24 cellular contexts compared by ENCODE assay signal in the genomic region with DNA sequence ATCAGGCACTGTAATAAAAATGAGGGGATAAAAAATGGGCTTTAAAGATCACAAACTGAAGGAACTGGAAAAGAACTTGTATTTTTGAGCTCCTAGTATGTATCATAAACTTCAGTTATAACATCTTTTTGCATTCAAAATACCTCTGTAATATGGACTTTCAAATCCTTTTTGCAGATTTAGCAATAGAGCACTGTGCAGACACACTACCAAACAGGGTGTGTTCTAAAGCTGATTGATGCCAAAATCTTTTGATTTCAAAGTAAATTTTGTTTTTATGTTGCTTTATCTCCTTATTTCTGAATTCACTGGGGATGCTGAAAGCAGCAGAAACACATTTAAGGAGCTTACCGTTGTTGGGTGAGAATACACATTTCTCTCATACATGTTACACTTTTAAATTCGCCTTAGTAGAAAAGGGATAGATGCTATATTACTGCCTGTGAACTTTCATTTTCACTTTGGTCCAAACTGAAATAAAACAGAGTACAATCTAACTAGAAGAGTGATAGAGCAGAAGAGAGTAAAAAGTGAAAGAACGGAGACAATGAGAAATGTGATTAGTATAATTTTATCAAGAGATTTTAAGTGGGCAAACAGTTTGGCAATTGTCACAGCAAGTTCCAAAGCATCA.
DNase-seq lines count a peak whose midpoint lies in the region; ATAC-seq and TF ChIP-seq lines count a peak whose summit lies in the region.
"Had no signal": no experiment of that assay in that cellular context is flagged by ENCODE, and none has a peak within 500 bp of the region (broad histone marks: within the 10 kb centered on the region; RNA-seq: fewer than 3 reads in every experiment).

No MANE protein-coding gene starts in this region.

- H3K4me3 Mint-ChIP-seq in osteocyte (ENCODE audit: unreplicated experiment): peak overlapping the region; percentile 2
- no peak overlapping the region for H3K4me3 Mint-ChIP-seq in activated CD4-positive, alpha-beta memory T cell treated with anti-CD3 and anti-CD28 coated beads, Interleukin-2, amount 10 ng/mL, durations not matched to agents 7 days and 5 days
- H3K4me3 Mint-ChIP-seq in stimulated activated memory B cell treated with anti-CD40 and anti-IgM and Interleukin-4, amounts not matched to agents 10 μg/mL and 1 μg/mL and 100 μg/mL, for 72 hours: no peak overlapping the region
- H3K4me3 Mint-ChIP-seq: activated naive CD4-positive, alpha-beta T cell treated with anti-CD3 and anti-CD28 coated beads, Interleukin-2, amount 10 ng/mL, durations not matched to agents 7 days and 5 days; activated T-cell treated with anti-CD3 and anti-CD28 coated beads, Interleukin-2, amount 50 U/mL, for 24 hours; B cell; T-helper 1 cell treated with Interleukin-12 subunit alpha and Interleukin-12 subunit beta and Interleukin-4 antibody, amounts not matched to agents 30 μg/mL and 1 μg/mL, for 36 hours had no signal

- no peaks in the 10 kb centered on the region for H3K27me3 ChIP-seq in tibial nerve
- H3K27me3 ChIP-seq: hepatocyte, tibial artery had no signal

- no peak for TF ChIP-seq CTCF in osteocyte (IDR thresholded peaks at IDR 0.05)
- TF ChIP-seq CTCF in tibial nerve (IDR thresholded peaks at IDR 0.05): no peak

- CTCF ChIA-PET in activated CD4-positive, alpha-beta memory T cell treated with anti-CD3 and anti-CD28 coated beads, Interleukin-2, amount 10 ng/mL, durations not matched to agents 7 days and 5 days (lab: Charles Lee): no interaction called here

- TF ChIP-seq EP300 in tibial nerve (IDR thresholded peaks at IDR 0.05): no peak

- no peak overlapping the region for H3K27ac ChIP-seq in tibial nerve
- H3K27ac ChIP-seq: hepatocyte, tibial artery, WERI-Rb-1 had no signal

- H3K36me3 ChIP-seq in tibial nerve: no peaks in the 10 kb centered on the region
- H3K36me3 ChIP-seq: tibial artery, WERI-Rb-1 had no signal

- H3K36me3 Mint-ChIP-seq in osteocyte (ENCODE audit: unreplicated experiment): no peaks in the 10 kb centered on the region
- no peaks in the 10 kb centered on the region for H3K36me3 Mint-ChIP-seq in activated CD4-positive, alpha-beta memory T cell treated with anti-CD3 and anti-CD28 coated beads, Interleukin-2, amount 10 ng/mL, durations not matched to agents 7 days and 5 days (ENCODE audit: low read depth)
- H3K36me3 Mint-ChIP-seq in stimulated activated memory B cell treated with anti-CD40 and anti-IgM and Interleukin-4, amounts not matched to agents 10 μg/mL and 1 μg/mL and 100 μg/mL, for 72 hours: no peaks in the 10 kb centered on the region
- H3K36me3 Mint-ChIP-seq: activated naive CD4-positive, alpha-beta T cell treated with anti-CD3 and anti-CD28 coated beads, Interleukin-2, amount 10 ng/mL, durations not matched to agents 7 days and 5 days had no signal

- H3K4me1 ChIP-seq in tibial nerve: peaks cover 0 to 7% (median 0%) of the 10 kb centered on the region in 4 donors
- H3K4me1 ChIP-seq: tibial artery had no signal

- peak overlapping the region in 2 of 4 donors; percentile 21 to 22 for H3K4me3 ChIP-seq in tibial nerve
- H3K4me3 ChIP-seq: hepatocyte, K562, lung, tibial artery had no signal

- peaks cover 13% of the 10 kb centered on the region for H3K4me1 Mint-ChIP-seq in osteocyte (ENCODE audit: unreplicated experiment)
- H3K4me1 Mint-ChIP-seq in activated CD4-positive, alpha-beta memory T cell treated with anti-CD3 and anti-CD28 coated beads, Interleukin-2, amount 10 ng/mL, durations not matched to agents 7 days and 5 days: no peaks in the 10 kb centered on the region
- no peaks in the 10 kb centered on the region for H3K4me1 Mint-ChIP-seq in stimulated activated memory B cell treated with anti-CD40 and anti-IgM and Interleukin-4, amounts not matched to agents 10 μg/mL and 1 μg/mL and 100 μg/mL, for 72 hours
- H3K4me1 Mint-ChIP-seq: activated naive CD4-positive, alpha-beta T cell treated with anti-CD3 and anti-CD28 coated beads, Interleukin-2, amount 10 ng/mL, durations not matched to agents 7 days and 5 days; B cell had no signal

- WGBS in tibial nerve, 2 donors: 37 to 40% methylated on average over 3 of the region's 3 CpGs

- H3K9me3 ChIP-seq in tibial nerve: no peaks in the 10 kb centered on the region
- H3K9me3 ChIP-seq: tibial artery had no signal

- POLR2A ChIA-PET in activated CD4-positive, alpha-beta memory T cell treated with anti-CD3 and anti-CD28 coated beads, Interleukin-2, amount 10 ng/mL, durations not matched to agents 7 days and 5 days (lab: Charles Lee): no interaction called here

- DNase-seq in osteocyte (ENCODE audit: extremely low spot score, unreplicated experiment) (no peak), tibial nerve (ENCODE audit: low spot score in 2 of 2) (no peak)
- DNase-seq in activated CD4-positive, alpha-beta memory T cell treated with anti-CD3 and anti-CD28 coated beads, Interleukin-2, amount 10 ng/mL, durations not matched to agents 7 days and 5 days: no peak
- DNase-seq: activated CD4-positive, alpha-beta T cell treated with anti-CD3 and anti-CD28 coated beads, Interleukin-2, amount 50 U/mL, for 4 hours; activated naive CD4-positive, alpha-beta T cell treated with anti-CD3 and anti-CD28 coated beads, Interleukin-2, amount 10 ng/mL, durations not matched to agents 7 days and 5 days; activated T-cell treated with anti-CD3 and anti-CD28 coated beads, Interleukin-2, amount 50 U/mL, for 24 hours; aorta; NCI-H1092; NCI-H2029 treated with DMSO at 0.1 percent for 48 hours; NCI-H510A treated with DMSO at 0.1 percent for 48 hours; SIG-M5; stimulated activated naive CD4-positive, alpha-beta T cell; tibial artery; WERI-Rb-1 had no signal

- no peak for TF ChIP-seq POLR2A in tibial nerve (IDR thresholded peaks at IDR 0.05)

- peaks cover 4% of the 10 kb centered on the region for H3K9me3 Mint-ChIP-seq in osteocyte (ENCODE audit: unreplicated experiment)
- H3K9me3 Mint-ChIP-seq in activated CD4-positive, alpha-beta memory T cell treated with anti-CD3 and anti-CD28 coated beads, Interleukin-2, amount 10 ng/mL, durations not matched to agents 7 days and 5 days: peaks cover 4% of the 10 kb centered on the region
- H3K9me3 Mint-ChIP-seq in stimulated activated memory B cell treated with anti-CD40 and anti-IgM and Interleukin-4, amounts not matched to agents 10 μg/mL and 1 μg/mL and 100 μg/mL, for 72 hours: peaks cover 2% of the 10 kb centered on the region
- H3K9me3 Mint-ChIP-seq: T-helper 1 cell treated with Interleukin-12 subunit alpha and Interleukin-12 subunit beta and Interleukin-4 antibody, amounts not matched to agents 30 μg/mL and 1 μg/mL, for 36 hours had no signal

- peak; percentile 70 for ATAC-seq in GM18867 (IDR thresholded peaks at IDR 0.05; ENCODE audit: unreplicated experiment)
- ATAC-seq in HG03520 (IDR thresholded peaks at IDR 0.05; ENCODE audit: unreplicated experiment): peak; percentile 61
- ATAC-seq in SK-N-SH treated with all-trans-retinoic acid at 6 μM for 48 hours: peak; percentile 80
- no peak for ATAC-seq in stimulated activated memory B cell treated with anti-CD40 and anti-IgM and Interleukin-4, amounts not matched to agents 10 μg/mL and 1 μg/mL and 100 μg/mL, for 72 hours
- ATAC-seq: K562, sciatic nerve had no signal

- no peak overlapping the region for H3K27ac Mint-ChIP-seq in osteocyte (ENCODE audit: unreplicated experiment)
- H3K27ac Mint-ChIP-seq in activated CD4-positive, alpha-beta memory T cell treated with anti-CD3 and anti-CD28 coated beads, Interleukin-2, amount 10 ng/mL, durations not matched to agents 7 days and 5 days: no peak overlapping the region
- H3K27ac Mint-ChIP-seq in stimulated activated memory B cell treated with anti-CD40 and anti-IgM and Interleukin-4, amounts not matched to agents 10 μg/mL and 1 μg/mL and 100 μg/mL, for 72 hours: no peak overlapping the region
- H3K27ac Mint-ChIP-seq: activated naive CD4-positive, alpha-beta T cell treated with anti-CD3 and anti-CD28 coated beads, Interleukin-2, amount 10 ng/mL, durations not matched to agents 7 days and 5 days; activated T-cell treated with anti-CD3 and anti-CD28 coated beads, Interleukin-2, amount 50 U/mL, for 24 hours; B cell; T-helper 1 cell treated with Interleukin-12 subunit alpha and Interleukin-12 subunit beta and Interleukin-4 antibody, amounts not matched to agents 30 μg/mL and 1 μg/mL, for 36 hours had no signal

- H3K27me3 Mint-ChIP-seq in osteocyte (ENCODE audit: unreplicated experiment): no peaks in the 10 kb centered on the region
- H3K27me3 Mint-ChIP-seq in activated CD4-positive, alpha-beta memory T cell treated with anti-CD3 and anti-CD28 coated beads, Interleukin-2, amount 10 ng/mL, durations not matched to agents 7 days and 5 days: no peaks in the 10 kb centered on the region
- no peaks in the 10 kb centered on the region for H3K27me3 Mint-ChIP-seq in stimulated activated memory B cell treated with anti-CD40 and anti-IgM and Interleukin-4, amounts not matched to agents 10 μg/mL and 1 μg/mL and 100 μg/mL, for 72 hours
- H3K27me3 Mint-ChIP-seq: activated naive CD4-positive, alpha-beta T cell treated with anti-CD3 and anti-CD28 coated beads, Interleukin-2, amount 10 ng/mL, durations not matched to agents 7 days and 5 days; activated T-cell treated with anti-CD3 and anti-CD28 coated beads, Interleukin-2, amount 50 U/mL, for 24 hours; B cell had no signal

TF ChIP-seq in SK-N-SH treated with all-trans-retinoic acid at 6 μM for 48 hours, 23 proteins besides CTCF, POLR2A, EP300 and RAD21:
- TF ChIP-seq PPARA (CRISPR knock-in tag; IDR thresholded peaks at IDR 0.05; ENCODE audit: borderline replicate concordance): no peak
- TF ChIP-seq ARNTL (CRISPR knock-in tag; IDR thresholded peaks at IDR 0.05; ENCODE audit: borderline replicate concordance, low read depth): no peak
- no peak for TF ChIP-seq ZNF70 (CRISPR knock-in tag; IDR thresholded peaks at IDR 0.05)
- no peak for TF ChIP-seq ZFP3 (CRISPR knock-in tag; IDR thresholded peaks at IDR 0.05)
- TF ChIP-seq CSRNP3 (CRISPR knock-in tag; IDR thresholded peaks at IDR 0.05): no peak
- no peak for TF ChIP-seq ZNF565 (CRISPR knock-in tag; conservative IDR thresholded peaks at IDR 0.05; ENCODE audit: low read depth)
